In the genomic region with DNA sequence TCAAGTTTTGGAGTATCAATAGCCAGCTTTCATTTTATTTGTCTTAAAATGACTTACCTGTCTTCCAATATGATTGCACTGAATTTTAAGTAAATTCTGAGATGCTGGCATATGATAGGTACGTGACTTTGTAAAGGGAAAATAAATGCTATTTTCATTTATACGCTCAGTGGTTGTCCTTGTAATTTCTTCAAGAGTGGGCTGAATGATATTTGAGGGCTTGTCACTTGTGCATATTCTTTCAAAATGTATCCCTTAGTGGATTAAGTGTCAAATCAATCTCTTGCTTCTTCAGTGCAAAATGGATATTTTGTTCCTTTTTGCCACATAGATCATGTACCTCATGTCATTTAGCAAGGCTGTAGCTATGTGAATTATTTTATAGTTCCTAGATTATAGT, we compare ENCODE assay signal across 34 cellular contexts.
"Had no signal": no experiment of that assay in that cellular context is flagged by ENCODE, and none has a peak within 500 bp of the region (broad histone marks: within the 10 kb centered on the region; RNA-seq: fewer than 3 reads in every experiment).

No MANE protein-coding gene starts in this region.

- H3K36me3 ChIP-seq: MG63 had no signal

- H3K9me3 ChIP-seq: MG63 had no signal

- H3K4me2 ChIP-seq: KMS-11 had no signal

- H3K4me3 ChIP-seq: MG63 had no signal

- H3K27ac ChIP-seq: KMS-11 had no signal

- H3K27me3 ChIP-seq: MG63 had no signal

- H3K9ac ChIP-seq: KMS-11 had no signal

- DNase-seq: Karpas-422, Kasumi-1, MG63, MM.1S, MV-4-11, NCI-H1048, NCI-H1092, NCI-H1092 treated with DMSO at 0.1 percent for 48 hours, NCI-H1105, NCI-H1105 treated with DMSO at 0.1 percent for 48 hours, NCI-H1417, NCI-H1417 treated with DMSO at 0.1 percent for 48 hours, NCI-H1436, NCI-H1436 treated with DMSO at 0.1 percent for 48 hours, NCI-H146, NCI-H1694, NCI-H1694 treated with DMSO at 0.1 percent for 48 hours, NCI-H187, NCI-H187 treated with DMSO at 0.1 percent for 48 hours, NCI-H1930, NCI-H2029, NCI-H2029 treated with DMSO at 0.1 percent for 48 hours, NCI-H2081, NCI-H2081 treated with DMSO at 0.1 percent for 48 hours, NCI-H2107, NCI-H2171, NCI-H2171 treated with DMSO at 0.1 percent for 48 hours, NCI-H2227 treated with DMSO at 0.1 percent for 48 hours, NCI-H226, NCI-H345, NCI-H446, NCI-H446 treated with DMSO at 0.1 percent for 48 hours, NCI-H510A had no signal
